ENCODE assay signal across 22 cellular contexts in genomic region chr9:93792358-93792757, GRCh38.
"Had no signal": no experiment of that assay in that cellular context is flagged by ENCODE, and none has a peak within 500 bp of the region (broad histone marks: within the 10 kb centered on the region; RNA-seq: fewer than 3 reads in every experiment).

No MANE protein-coding gene starts in this region.

- H3K27ac ChIP-seq: coronary artery, dorsolateral prefrontal cortex, esophagus muscularis mucosa, gastrocnemius medialis, heart right ventricle, left lung, lower lobe of right lung had no signal

- H3K4me1 ChIP-seq: esophagus muscularis mucosa, gastrocnemius medialis, heart right ventricle, left lung, lower lobe of right lung had no signal

- ATAC-seq: gastrocnemius medialis, heart right ventricle, left cardiac atrium, left lung, left ventricle myocardium superior, lower lobe of right lung, mucosa of descending colon had no signal

- FAIRE-seq: colon, endothelial cell of umbilical vein, islet of Langerhans had no signal

- H3K9me3 ChIP-seq: gastrocnemius medialis, left lung, lower lobe of right lung, mucosa of descending colon had no signal

- H3K4me3 ChIP-seq: coronary artery, dorsolateral prefrontal cortex, esophagus muscularis mucosa, gastrocnemius medialis, heart right ventricle, left lung, lower lobe of right lung, mucosa of descending colon had no signal

- DNase-seq: dermis blood vessel endothelial cell; dorsolateral prefrontal cortex; effector CD4-positive, alpha-beta T cell; effector memory CD4-positive, alpha-beta T cell; foreskin melanocyte; gastrocnemius medialis; glutamatergic neuron; head of caudate nucleus; heart right ventricle; hippocampal formation; left cardiac atrium; left lung; left ventricle myocardium superior; lower lobe of right lung; mesenchymal stem cell; mucosa of descending colon; naive B cell had no signal

- H3K27me3 ChIP-seq: esophagus muscularis mucosa, gastrocnemius medialis had no signal

- H3K36me3 ChIP-seq: esophagus muscularis mucosa, gastrocnemius medialis, heart right ventricle, left lung, lower lobe of right lung had no signal
